Comparison of ENCODE assay signal across 8 cellular contexts in genomic region chr3:197749315-197749600, GRCh38. TPM values are rescaled to one million over a fixed set of nuclear protein-coding genes. Genes with fewer than 3 reads are reported as not detected.
A peak's percentile ranks its signal among the peaks of the same experiment; 100 is the strongest.
DNase-seq lines count a peak whose midpoint lies in the region; ATAC-seq and TF ChIP-seq lines count a peak whose summit lies in the region.

No MANE protein-coding gene starts in this region.

- peak overlapping the region; percentile 96 for H2AFZ ChIP-seq in parathyroid adenoma

- in situ Hi-C loops in ACHN (cut with HindIII; ENCODE audit: low pct_ligation_motif_present, low pct_unique_long_range_greater_than_20kb, low sequenced_read_pairs) = no loop called here

- no peaks in the 10 kb centered on the region for H3K9me3 Mint-ChIP-seq in activated T-helper 2 cell treated with anti-CD3 and anti-CD28 coated beads, Interferon-gamma antibody, Interleukin-2, Interleukin-4, amounts not matched to agents 10 μg/mL and 5 μg/mL and 100 μg/mL, durations not matched to agents 14 hours and 24 hours and 36 hours

- H3K4me3 Mint-ChIP-seq in activated T-helper 2 cell treated with anti-CD3 and anti-CD28 coated beads, Interferon-gamma antibody, Interleukin-2, Interleukin-4, amounts not matched to agents 10 μg/mL and 5 μg/mL and 100 μg/mL, durations not matched to agents 14 hours and 24 hours and 36 hours (ENCODE audit: low read depth) = peak overlapping the region; percentile 89

- peaks cover 5% of the 10 kb centered on the region for H3K36me3 Mint-ChIP-seq in activated T-helper 2 cell treated with anti-CD3 and anti-CD28 coated beads, Interferon-gamma antibody, Interleukin-2, Interleukin-4, amounts not matched to agents 10 μg/mL and 5 μg/mL and 100 μg/mL, durations not matched to agents 14 hours and 24 hours and 36 hours (ENCODE audit: low read depth)

- intact Hi-C loops in activated T-helper 2 cell treated with anti-CD3 and anti-CD28 coated beads, Interferon-gamma antibody, Interleukin-2, Interleukin-4, amounts not matched to agents 10 μg/mL and 5 μg/mL and 100 μg/mL, durations not matched to agents 14 hours and 24 hours and 36 hours (cut with micrococcal nuclease) = loop anchor here (1.0 kb wide), 3 partner anchors 12 to 157 kb away; no protein-coding TSS in a partner anchor

- peaks cover 29% of the 10 kb centered on the region for H3K4me1 Mint-ChIP-seq in activated T-helper 2 cell treated with anti-CD3 and anti-CD28 coated beads, Interferon-gamma antibody, Interleukin-2, Interleukin-4, amounts not matched to agents 10 μg/mL and 5 μg/mL and 100 μg/mL, durations not matched to agents 14 hours and 24 hours and 36 hours (ENCODE audit: low read depth)

- TF ChIP-seq CTCF in foreskin keratinocyte (conservative IDR thresholded peaks at IDR 0.05) (no peak), parathyroid adenoma (IDR thresholded peaks at IDR 0.05) (no peak)

- H3K4me1 ChIP-seq in foreskin keratinocyte = peaks cover 12% of the 10 kb centered on the region
- no peaks in the 10 kb centered on the region for H3K4me1 ChIP-seq in parathyroid adenoma

- DNase-seq in ACHN = peak; percentile 29
- DNase-seq in NCI-H345 (lab: John Stamatoyannopoulos, UW) = peak; percentile 83
- DNase-seq in activated T-helper 2 cell treated with anti-CD3 and anti-CD28 coated beads, Interferon-gamma antibody, Interleukin-2, Interleukin-4, amounts not matched to agents 10 μg/mL and 5 μg/mL and 100 μg/mL, durations not matched to agents 14 hours and 24 hours and 36 hours (ENCODE audit: low spot score) = no peak
- DNase-seq in foreskin keratinocyte = peak; percentile 23 to 53
- no peak for DNase-seq in HK-2 (ENCODE audit: unreplicated experiment)

- peak; percentile 17 for ATAC-seq in GM18499 (IDR thresholded peaks at IDR 0.05; ENCODE audit: insufficient read depth, unreplicated experiment)
- peak; percentile 42 for ATAC-seq in HG02943 (IDR thresholded peaks at IDR 0.05; ENCODE audit: low read depth, unreplicated experiment)
- ATAC-seq in foreskin keratinocyte = peak; percentile 64

- H3K27me3 ChIP-seq in foreskin keratinocyte (no peaks in the 10 kb centered on the region), parathyroid adenoma (ENCODE audit: control insufficient read depth, insufficient read depth, low read length) (no peaks in the 10 kb centered on the region)

- H3K79me2 ChIP-seq in parathyroid adenoma = peaks cover 14% of the 10 kb centered on the region

- peak overlapping the region; percentile 93 for H3K27ac Mint-ChIP-seq in activated T-helper 2 cell treated with anti-CD3 and anti-CD28 coated beads, Interferon-gamma antibody, Interleukin-2, Interleukin-4, amounts not matched to agents 10 μg/mL and 5 μg/mL and 100 μg/mL, durations not matched to agents 14 hours and 24 hours and 36 hours

- peak overlapping the region; percentile 86 for H3K4me3 ChIP-seq in parathyroid adenoma (ENCODE audit: low read depth, low read length)

- H3K4me2 ChIP-seq in parathyroid adenoma (ENCODE audit: low read length) = peak overlapping the region; percentile 99

- no peaks in the 10 kb centered on the region for H3K36me3 ChIP-seq in parathyroid adenoma (ENCODE audit: control insufficient read depth, insufficient read depth, low read length)

- no peak overlapping the region for H3K9ac ChIP-seq in parathyroid adenoma

- H3K9me3 ChIP-seq in parathyroid adenoma (ENCODE audit: control insufficient read depth, low read length) = no peaks in the 10 kb centered on the region

- no peak overlapping the region for H3K27ac ChIP-seq in foreskin keratinocyte
- H3K27ac ChIP-seq in parathyroid adenoma = peak overlapping the region; percentile 91

- H3K27me3 Mint-ChIP-seq in activated T-helper 2 cell treated with anti-CD3 and anti-CD28 coated beads, Interferon-gamma antibody, Interleukin-2, Interleukin-4, amounts not matched to agents 10 μg/mL and 5 μg/mL and 100 μg/mL, durations not matched to agents 14 hours and 24 hours and 36 hours (ENCODE audit: low read depth) = peaks cover 4% of the 10 kb centered on the region

RNA-seq across cellular contexts. Expression of gene FYTTD1, which starts 0.4 kb away (rescaled TPM):
- total RNA-seq in activated T-helper 2 cell treated with anti-CD3 and anti-CD28 coated beads, Interferon-gamma antibody, Interleukin-2, Interleukin-4, amounts not matched to agents 10 μg/mL and 5 μg/mL and 100 μg/mL, durations not matched to agents 14 hours and 24 hours and 36 hours = 57.5 and 63.0 TPM in 2 replicates
- total RNA-seq in foreskin keratinocyte = 44.3 and 46.2 TPM in 2 replicates
- polyA plus RNA-seq in foreskin keratinocyte = 8.7 and 10.4 TPM in 2 replicates

RNA-seq across cellular contexts. Expression of gene RUBCN, which starts 12.6 kb away (rescaled TPM):
- 41.7 and 43.6 TPM in 2 replicates for total RNA-seq in activated T-helper 2 cell treated with anti-CD3 and anti-CD28 coated beads, Interferon-gamma antibody, Interleukin-2, Interleukin-4, amounts not matched to agents 10 μg/mL and 5 μg/mL and 100 μg/mL, durations not matched to agents 14 hours and 24 hours and 36 hours
- 19.9 and 21.0 TPM in 2 replicates for total RNA-seq in foreskin keratinocyte
- polyA plus RNA-seq in foreskin keratinocyte = 4.4 and 4.9 TPM in 2 replicates

RNA-seq across cellular contexts. Expression of gene LRCH3, which starts 41.8 kb away (rescaled TPM):
- 57.0 and 64.1 TPM in 2 replicates for total RNA-seq in activated T-helper 2 cell treated with anti-CD3 and anti-CD28 coated beads, Interferon-gamma antibody, Interleukin-2, Interleukin-4, amounts not matched to agents 10 μg/mL and 5 μg/mL and 100 μg/mL, durations not matched to agents 14 hours and 24 hours and 36 hours
- total RNA-seq in foreskin keratinocyte = 35.1 and 38.2 TPM in 2 replicates
- 7.0 and 10.9 TPM in 2 replicates for polyA plus RNA-seq in foreskin keratinocyte

Comparison
In these comparisons a context has a peak if more than half of its experiments do, and no peak if none do; other contexts are left out.
1. DNase-seq: peak in ACHN (single experiment), NCI-H345 (single experiment) and foreskin keratinocyte (2 of 2); none in activated T-helper 2 cell treated with anti-CD3 and anti-CD28 coated beads, Interferon-gamma antibody, Interleukin-2, Interleukin-4, amounts not matched to agents 10 μg/mL and 5 μg/mL and 100 μg/mL, durations not matched to agents 14 hours and 24 hours and 36 hours (single experiment) and HK-2 (single experiment).
2. Peak in every context shown above with its lines, with median percentiles within 50 percentile points of each other: ATAC-seq.